Comparison of ENCODE assay signal across 11 cellular contexts in the genomic region with DNA sequence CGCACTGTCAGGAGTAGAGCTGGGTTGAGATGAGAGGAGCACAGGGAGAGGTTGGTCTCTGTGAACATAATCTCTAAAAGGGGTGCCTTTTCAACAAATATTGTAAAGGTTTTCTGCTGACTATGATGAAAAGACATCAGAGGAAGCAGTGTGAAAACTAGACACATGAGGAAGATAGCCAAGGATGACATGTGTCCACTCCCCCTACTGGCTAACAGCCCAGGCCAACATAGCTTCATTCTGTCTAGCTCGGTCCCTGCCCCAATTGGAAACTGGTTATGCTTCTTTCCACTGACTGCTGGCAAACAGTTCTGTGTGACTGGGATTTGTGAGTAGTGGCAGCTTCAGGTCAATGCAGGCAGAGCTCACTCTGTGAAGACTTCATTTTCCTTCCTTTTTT.
DNase-seq lines count a peak whose midpoint lies in the region; TF ChIP-seq lines count a peak whose summit lies in the region.
"Had no signal": no experiment of that assay in that cellular context is flagged by ENCODE, and none has a peak within 500 bp of the region (broad histone marks: within the 10 kb centered on the region; RNA-seq: fewer than 3 reads in every experiment).

No MANE protein-coding gene starts in this region.

- intact Hi-C loops in A673 (cut with micrococcal nuclease; ENCODE audit: unreplicated experiment), result no loop called here

- in situ Hi-C loops in astrocyte of the cerebellum (cut with HindIII; ENCODE audit: low sequenced_read_pairs), result no loop called here

- POLR2A ChIA-PET in A673 (lab: Charles Lee; ENCODE audit: low non-redundant PET), result no interaction called here

- no peaks in the 10 kb centered on the region for H3K36me3 ChIP-seq in A673 (ENCODE audit: insufficient read depth, low read length, poor library complexity, severe bottlenecking)
- H3K36me3 ChIP-seq: gastrocnemius medialis had no signal

- no peak overlapping the region for H3K27ac ChIP-seq in A673 (ENCODE audit: low read depth, low read length, poor library complexity, severe bottlenecking)
- H3K27ac ChIP-seq: gastrocnemius medialis, SK-N-MC had no signal

- no TSS peak for BruUV-seq in A673 (replicated peaks; lab: Mats Ljungman, UMichigan)

- H3K27me3 ChIP-seq in A673 (replicated peaks; ENCODE audit: insufficient read depth, low read depth, low read length, poor library complexity), result peaks cover 8% of the 10 kb centered on the region

- no peaks in the 10 kb centered on the region for H3K9me3 ChIP-seq in A673 (ENCODE audit: low read depth, low read length, poor library complexity, severe bottlenecking)
- H3K9me3 ChIP-seq: gastrocnemius medialis had no signal

- TF ChIP-seq CTCF in A673 (conservative IDR thresholded peaks at IDR 0.05; ENCODE audit: low read depth, low read length), result no peak
- peak; percentile 3 for TF ChIP-seq CTCF in astrocyte of the cerebellum (IDR thresholded peaks at IDR 0.05; ENCODE audit: low read depth, low read length, missing control alignments)

- H3K4me3 ChIP-seq in A673 (ENCODE audit: low read depth, low read length, poor library complexity, severe bottlenecking) (no peak overlapping the region), astrocyte of the cerebellum (ENCODE audit: low read depth, low read length) (no peak overlapping the region)
- H3K4me3 ChIP-seq: gastrocnemius medialis, SK-N-MC had no signal

- CTCF ChIA-PET in A673 (lab: Charles Lee), result no interaction called here

- peak; percentile 2 for DNase-seq in A673 (ENCODE audit: low spot score)
- peak; percentile 54 for DNase-seq in HPDE6-E6E7 (ENCODE audit: extremely low spot score)
- DNase-seq in astrocyte of the cerebellum (ENCODE audit: low read depth), result no peak
- peak; percentile 18 for DNase-seq in iris pigment epithelial cell (ENCODE audit: low read depth)
- DNase-seq in activated effector memory CD4-positive, alpha-beta T cell treated with anti-CD3 and anti-CD28 coated beads, Interleukin-2, amount 50 U/mL, for 16 hours, result no peak
- DNase-seq in activated CD4-positive, alpha-beta T cell treated with anti-CD3 and anti-CD28 coated beads, Interleukin-2, amount 50 U/mL, for 1 hour, result no peak
- no peak for DNase-seq in stimulated activated CD8-positive, alpha-beta memory T cell treated with anti-CD3 and anti-CD28 coated beads, Interleukin-4, amount 100 ng/mL, for 48 hours
- no peak for DNase-seq in DMS153 (lab: John Stamatoyannopoulos, UW)
- DNase-seq: gastrocnemius medialis, NCI-H1092 had no signal

- no peaks in the 10 kb centered on the region for H3K4me1 ChIP-seq in A673 (ENCODE audit: insufficient read depth, low read length, poor library complexity, severe bottlenecking)
- H3K4me1 ChIP-seq: gastrocnemius medialis had no signal

Comparison
In these comparisons a context has a peak if more than half of its experiments do, and no peak if none do; other contexts are left out.
1. DNase-seq: peak in A673 (single experiment), HPDE6-E6E7 (single experiment) and iris pigment epithelial cell (single experiment); none in astrocyte of the cerebellum (single experiment), activated effector memory CD4-positive, alpha-beta T cell treated with anti-CD3 and anti-CD28 coated beads, Interleukin-2, amount 50 U/mL, for 16 hours (single experiment), activated CD4-positive, alpha-beta T cell treated with anti-CD3 and anti-CD28 coated beads, Interleukin-2, amount 50 U/mL, for 1 hour (single experiment), stimulated activated CD8-positive, alpha-beta memory T cell treated with anti-CD3 and anti-CD28 coated beads, Interleukin-4, amount 100 ng/mL, for 48 hours (single experiment) and DMS153 (single experiment).